In the genomic region with DNA sequence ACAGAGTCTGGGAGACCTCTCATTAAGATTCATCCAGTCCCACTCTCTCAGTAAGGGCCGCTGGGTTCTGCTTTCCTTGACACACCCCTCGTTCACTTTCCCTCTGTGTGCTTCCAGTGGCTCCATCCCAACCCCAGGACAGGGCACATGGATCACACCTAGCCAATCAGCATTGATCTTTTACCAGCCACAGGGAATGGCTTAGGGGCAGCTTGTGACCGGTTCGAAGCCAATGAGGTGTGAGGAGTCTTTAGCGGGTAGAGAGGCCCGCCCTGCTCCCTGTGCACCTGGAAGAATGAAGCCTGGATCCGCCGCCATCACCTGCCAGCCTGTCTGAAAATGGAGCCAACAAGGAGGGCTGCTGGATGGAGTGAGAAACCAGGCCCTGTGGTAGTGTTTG, we compare ENCODE assay signal across 21 cellular contexts. TPM values are rescaled to one million over a fixed set of nuclear protein-coding genes. Genes with fewer than 3 reads are reported as not detected.
DNase-seq lines count a peak whose midpoint lies in the region; ATAC-seq and TF ChIP-seq lines count a peak whose summit lies in the region.
"Had no signal": no experiment of that assay in that cellular context is flagged by ENCODE, and none has a peak within 500 bp of the region (broad histone marks: within the 10 kb centered on the region; RNA-seq: fewer than 3 reads in every experiment).

No MANE protein-coding gene starts in this region.

- H3K4me3 Mint-ChIP-seq in GM23338 (no peak overlapping the region), type B pancreatic cell (no peak overlapping the region)
- H3K4me3 Mint-ChIP-seq: CD8-positive, alpha-beta memory T cell; T-cell had no signal

- H3K36me3 Mint-ChIP-seq in GM23338 (ENCODE audit: low read depth) (no peaks in the 10 kb centered on the region), type B pancreatic cell (no peaks in the 10 kb centered on the region)
- H3K36me3 Mint-ChIP-seq: CD8-positive, alpha-beta memory T cell; T-cell had no signal

- ATAC-seq in GM23338 (peak; percentile 85), HG02885 (IDR thresholded peaks at IDR 0.05; ENCODE audit: poor library complexity, unreplicated experiment) (no peak)
- ATAC-seq: Right ventricle myocardium inferior, T-cell had no signal

- H3K4me2 ChIP-seq in GM23338: no peak overlapping the region
- H3K4me2 ChIP-seq: BLaER1 treated with 17β-estradiol and CSF1 and Interleukin-3, amounts not matched to agents 10 nM and 100 nM; KMS-11 had no signal

- no peak overlapping the region for H3K4me3 ChIP-seq in GM23338
- no peak overlapping the region for H3K4me3 ChIP-seq in dorsolateral prefrontal cortex
- H3K4me3 ChIP-seq: BLaER1 treated with 17β-estradiol and CSF1 and Interleukin-3, amounts not matched to agents 10 nM and 100 nM; SK-N-MC had no signal

- H3K4me1 Mint-ChIP-seq in GM23338 (no peaks in the 10 kb centered on the region), type B pancreatic cell (ENCODE audit: unreplicated experiment) (no peaks in the 10 kb centered on the region)
- H3K4me1 Mint-ChIP-seq: CD8-positive, alpha-beta memory T cell; T-cell had no signal

- intact Hi-C loops in dorsolateral prefrontal cortex (cut with DNase I): no loop called here

- no peaks in the 10 kb centered on the region for H3K9me2 ChIP-seq in GM23338 (ENCODE audit: insufficient read depth)

- H3K27ac Mint-ChIP-seq in GM23338: no peak overlapping the region
- H3K27ac Mint-ChIP-seq in type B pancreatic cell: no peak overlapping the region
- H3K27ac Mint-ChIP-seq: T-cell had no signal

- TF ChIP-seq CTCF in GM23338 (conservative IDR thresholded peaks at IDR 0.05; ENCODE audit: low read depth in 2 of 2): no peak
- no peak for TF ChIP-seq CTCF in type B pancreatic cell (conservative IDR thresholded peaks at IDR 0.05)
- TF ChIP-seq CTCF in dorsolateral prefrontal cortex (IDR thresholded peaks at IDR 0.05 in 54 of 56, conservative IDR thresholded peaks at IDR 0.05 in 2 of 56; ENCODE audit: low read depth in 1 of 56, partially characterized antibody in 56 of 56): no peak

- H3K9me3 Mint-ChIP-seq in GM23338: no peaks in the 10 kb centered on the region
- H3K9me3 Mint-ChIP-seq in type B pancreatic cell: no peaks in the 10 kb centered on the region
- H3K9me3 Mint-ChIP-seq: CD8-positive, alpha-beta memory T cell; T-cell had no signal

- DNase-seq in GM23338 (ENCODE audit: low spot score) (peak; percentile 50), SK-N-DZ (ENCODE audit: low spot score) (peak; percentile 41), iPS-NIHi11 (ENCODE audit: low spot score) (peak; percentile 31), type B pancreatic cell (ENCODE audit: extremely low spot score, unreplicated experiment) (peak; percentile 45), cerebellar nuclear complex (lab: John Stamatoyannopoulos, UW) (no peak), dorsolateral prefrontal cortex (no peak)
- DNase-seq: CD8-positive, alpha-beta memory T cell; DMS79; NCI-H1048; NCI-H1694; NCI-H2081 treated with DMSO at 0.1 percent for 48 hours; NCI-H510A; NCI-H774; T-cell had no signal

- peak overlapping the region; percentile 87 for H2AFZ ChIP-seq in GM23338

- H3K27ac ChIP-seq in GM23338 (ENCODE audit: low read depth) (no peak overlapping the region), dorsolateral prefrontal cortex (no peak overlapping the region)
- H3K27ac ChIP-seq: BLaER1 treated with 17β-estradiol and CSF1 and Interleukin-3, amounts not matched to agents 10 nM and 100 nM; KMS-11; SK-N-MC had no signal

- no peaks in the 10 kb centered on the region for H3K27me3 ChIP-seq in GM23338 (ENCODE audit: insufficient read depth)
- peaks cover 0 to 4% (median 0%) of the 10 kb centered on the region in 45 donors for H3K27me3 ChIP-seq in dorsolateral prefrontal cortex
- H3K27me3 ChIP-seq: BLaER1 treated with 17β-estradiol and CSF1 and Interleukin-3, amounts not matched to agents 10 nM and 100 nM had no signal

- H3K36me3 ChIP-seq in GM23338 (ENCODE audit: insufficient read depth): no peaks in the 10 kb centered on the region
- H3K36me3 ChIP-seq: BLaER1 treated with 17β-estradiol and CSF1 and Interleukin-3, amounts not matched to agents 10 nM and 100 nM had no signal

- H4K20me1 ChIP-seq in GM23338 (replicated peaks; ENCODE audit: insufficient read depth): no peaks in the 10 kb centered on the region
- H4K20me1 ChIP-seq: BLaER1 treated with 17β-estradiol and CSF1 and Interleukin-3, amounts not matched to agents 10 nM and 100 nM had no signal

- H3K4me1 ChIP-seq in GM23338 (ENCODE audit: insufficient read depth): no peaks in the 10 kb centered on the region
- H3K4me1 ChIP-seq: BLaER1 treated with 17β-estradiol and CSF1 and Interleukin-3, amounts not matched to agents 10 nM and 100 nM had no signal

- no peaks in the 10 kb centered on the region for H3K79me2 ChIP-seq in GM23338 (replicated peaks; ENCODE audit: insufficient read depth)

- H3F3A ChIP-seq in GM23338 (replicated peaks; ENCODE audit: low read depth): no peaks in the 10 kb centered on the region

- H3K27me3 Mint-ChIP-seq in GM23338 (ENCODE audit: insufficient read depth, low read depth, poor library complexity): peaks cover 5% of the 10 kb centered on the region
- peaks cover 4% of the 10 kb centered on the region for H3K27me3 Mint-ChIP-seq in type B pancreatic cell

TF ChIP-seq in GM23338, 12 proteins besides CTCF, POLR2A, EP300 and RAD21 (continues in another document):
- TF ChIP-seq ZNF331 (CRISPR knock-in tag; IDR thresholded peaks at IDR 0.05; ENCODE audit: low read depth) (no peak), JUNB (IDR thresholded peaks at IDR 0.05; ENCODE audit: unreplicated experiment) (no peak)

RNA-seq across cellular contexts. Expression of a gene that starts 35.2 kb away (rescaled TPM):
- total RNA-seq in GM23338 (2014; rRNA removed; shearing (Covaris generic)): 11.2 and 21.1 TPM in 2 replicates
- polyA plus RNA-seq in GM23338 (2016; fragmentation: Nextera tagmentation; extraction: Ambion mirVana): 10.6 and 11.5 TPM in 2 replicates
- polyA plus RNA-seq in SK-N-DZ (2014; cell fraction: cytosol; rRNA removed): not detected in 2 replicates
- polyA plus RNA-seq in SK-N-DZ (2014; cell fraction: nucleus; rRNA removed): 1.7 TPM in 1 of 2 replicates, not detected in the other
- total RNA-seq in type B pancreatic cell (ENCODE audit: low replicate concordance): 7.3 and 17.5 TPM in 2 replicates
- 1 to 10 TPM in 112 of 120 experiments, under 1 TPM in 8; 0.49 to 8.5 (median 2.6) TPM for total RNA-seq in dorsolateral prefrontal cortex
- total RNA-seq: CD8-positive, alpha-beta memory T cell; G401; OCI-LY7; Right ventricle myocardium inferior; T-cell had no signal
- polyA plus RNA-seq: CD8-positive, alpha-beta memory T cell had no signal

RNA-seq across cellular contexts. Expression of a gene that starts 44.8 kb away (rescaled TPM):
- total RNA-seq in GM23338 (2014; rRNA removed; shearing (Covaris generic)): 24.6 and 25.0 TPM in 2 replicates
- 17.3 and 17.8 TPM in 2 replicates for polyA plus RNA-seq in GM23338 (2016; fragmentation: Nextera tagmentation; extraction: Ambion mirVana)
- 21.5 and 27.2 TPM in 2 replicates for polyA plus RNA-seq in SK-N-DZ (2014; cell fraction: cytosol; rRNA removed)
- polyA plus RNA-seq in SK-N-DZ (2014; cell fraction: nucleus; rRNA removed): 10.3 and 17.2 TPM in 2 replicates
- total RNA-seq in type B pancreatic cell (ENCODE audit: low replicate concordance) (19.7 and 24.9 TPM in 2 replicates), dorsolateral prefrontal cortex (10 to 100 TPM; 15.4 to 35.2 (median 26.2) TPM)

RNA-seq across cellular contexts. Expression of a gene that starts 44.8 kb away (rescaled TPM):
- 21.7 and 25.2 TPM in 2 replicates for total RNA-seq in GM23338 (2014; rRNA removed; shearing (Covaris generic))
- polyA plus RNA-seq in GM23338 (2016; fragmentation: Nextera tagmentation; extraction: Ambion mirVana): 36.1 and 41.9 TPM in 2 replicates
- polyA plus RNA-seq in SK-N-DZ (2014; cell fraction: cytosol; rRNA removed): 32.0 and 39.8 TPM in 2 replicates
- polyA plus RNA-seq in SK-N-DZ (2014; cell fraction: nucleus; rRNA removed): 12.2 and 19.4 TPM in 2 replicates
- 17.8 and 18.7 TPM in 2 replicates for total RNA-seq in type B pancreatic cell (ENCODE audit: low replicate concordance)
- 10 to 100 TPM in 119 of 120 experiments, 1 to 10 TPM in 1; 9.7 to 30.3 (median 19.4) TPM for total RNA-seq in dorsolateral prefrontal cortex

Comparison
In these comparisons a context has a peak if more than half of its experiments do, and no peak if none do; other contexts are left out.
1. DNase-seq: peak in GM23338 (single experiment), SK-N-DZ (single experiment), iPS-NIHi11 (single experiment) and type B pancreatic cell (single experiment); none in cerebellar nuclear complex (0 of 2) and dorsolateral prefrontal cortex (0 of 10).